ENCODE assay signal across 28 cellular contexts in the genomic region with DNA sequence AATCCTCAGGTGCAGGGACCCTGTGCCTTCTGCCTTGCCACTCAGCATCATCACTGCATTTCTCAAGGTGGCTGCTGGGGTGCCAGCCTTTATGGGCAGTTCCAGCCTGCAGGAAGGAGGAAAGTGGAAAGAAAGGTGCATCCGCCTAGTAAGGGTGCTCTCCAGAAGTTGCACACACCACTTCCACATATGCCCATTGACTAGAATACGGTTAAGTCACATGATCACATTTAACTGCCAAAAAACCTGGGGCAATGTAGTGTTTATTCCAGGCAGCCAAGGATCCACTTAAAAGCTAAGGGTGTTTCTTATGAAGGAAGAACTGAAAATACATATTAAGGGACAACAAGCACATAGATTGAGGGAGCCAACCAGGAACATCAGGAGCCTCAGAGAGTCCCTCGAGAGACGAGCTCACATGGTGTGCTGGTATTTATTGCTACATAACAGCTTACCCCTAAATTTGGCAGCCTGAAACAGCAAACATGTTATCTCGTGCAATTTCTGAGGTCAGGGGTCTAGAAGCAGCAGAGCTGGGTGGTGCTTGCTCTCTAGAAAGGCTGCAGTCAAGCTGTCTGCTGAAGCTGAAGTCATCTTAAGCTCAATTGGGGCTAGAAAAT. TPM values are rescaled to one million over a fixed set of nuclear protein-coding genes. Genes with fewer than 3 reads are reported as not detected.
"Had no signal": no experiment of that assay in that cellular context is flagged by ENCODE, and none has a peak within 500 bp of the region (broad histone marks: within the 10 kb centered on the region; RNA-seq: fewer than 3 reads in every experiment).

No MANE protein-coding gene starts in this region.

- H3K27me3 ChIP-seq: right atrium auricular region, stomach, suprapubic skin, tibial nerve had no signal

- ATAC-seq: activated CD4-positive, alpha-beta T cell treated with anti-CD3 and anti-CD28 coated beads for 36 hours; activated CD8-positive, alpha-beta memory T cell treated with anti-CD3 and anti-CD28 coated beads, Interleukin-2, amount 10 ng/mL, durations not matched to agents 7 days and 5 days; activated CD8-positive, alpha-beta T cell treated with anti-CD3 and anti-CD28 coated beads, Interleukin-2, amount 10 ng/mL, durations not matched to agents 7 days and 5 days; activated naive CD4-positive, alpha-beta T cell treated with anti-CD3 and anti-CD28 coated beads, Interleukin-2, amount 50 U/mL, for 72 hours; activated T-cell treated with anti-CD3 and anti-CD28 coated beads, Interleukin-2, amount 50 U/mL, for 72 hours; left cardiac atrium; naive thymus-derived CD4-positive, alpha-beta T cell; stimulated activated naive B cell treated with anti-CD40 and anti-IgM and Interleukin-4, amounts not matched to agents 10 μg/mL and 1 μg/mL and 100 μg/mL, for 72 hours had no signal

- DNase-seq: activated CD4-positive, alpha-beta T cell treated with anti-CD3 and anti-CD28 coated beads for 36 hours; activated CD4-positive, CD25-positive, alpha-beta regulatory T cell; activated CD8-positive, alpha-beta memory T cell treated with anti-CD3 and anti-CD28 coated beads, Interleukin-2, amount 10 ng/mL, durations not matched to agents 7 days and 5 days; activated CD8-positive, alpha-beta T cell treated with anti-CD3 and anti-CD28 coated beads, Interleukin-2, amount 10 ng/mL, durations not matched to agents 7 days and 5 days; activated naive CD4-positive, alpha-beta T cell; activated T-cell treated with anti-CD3 and anti-CD28 coated beads, Interleukin-2, amount 50 U/mL, for 72 hours; dermis blood vessel endothelial cell; effector CD4-positive, alpha-beta T cell; foreskin melanocyte; head of caudate nucleus; hippocampal formation; left cardiac atrium; midbrain; naive thymus-derived CD4-positive, alpha-beta T cell; occipital lobe; stimulated activated CD4-positive, alpha-beta T cell treated with anti-CD3 and anti-CD28 coated beads, Interleukin-15, amount 100 ng/mL, for 24 hours; stimulated activated CD4-positive, alpha-beta T cell treated with anti-CD3 and anti-CD28 coated beads, Interleukin-2, amount 100 ng/mL, for 24 hours; stimulated activated naive B cell treated with anti-CD40 and anti-IgM and Interleukin-4, amounts not matched to agents 10 μg/mL and 1 μg/mL and 100 μg/mL, for 72 hours; stomach had no signal

- H3K4me3 ChIP-seq: esophagus muscularis mucosa, right atrium auricular region, stomach, suprapubic skin, tibial nerve had no signal

- FAIRE-seq: bronchial epithelial cell, colon, keratinocyte, urothelium cell line had no signal

- H3K27ac ChIP-seq: esophagus muscularis mucosa, right atrium auricular region, stomach, suprapubic skin, tibial nerve had no signal

RNA-seq across cellular contexts. Expression of a gene that starts 52.0 kb away (rescaled TPM):
- total RNA-seq: activated CD4-positive, alpha-beta T cell treated with anti-CD3 and anti-CD28 coated beads for 36 hours; activated CD8-positive, alpha-beta memory T cell treated with anti-CD3 and anti-CD28 coated beads, Interleukin-2, amount 10 ng/mL, durations not matched to agents 7 days and 5 days; activated CD8-positive, alpha-beta T cell treated with anti-CD3 and anti-CD28 coated beads, Interleukin-2, amount 10 ng/mL, durations not matched to agents 7 days and 5 days; activated naive CD4-positive, alpha-beta T cell treated with anti-CD3 and anti-CD28 coated beads, Interleukin-2, amount 50 U/mL, for 72 hours; activated T-cell treated with anti-CD3 and anti-CD28 coated beads, Interleukin-2, amount 50 U/mL, for 72 hours had no signal
- polyA plus RNA-seq: naive thymus-derived CD4-positive, alpha-beta T cell had no signal
